11 cellular contexts compared by ENCODE assay signal in the genomic region with DNA sequence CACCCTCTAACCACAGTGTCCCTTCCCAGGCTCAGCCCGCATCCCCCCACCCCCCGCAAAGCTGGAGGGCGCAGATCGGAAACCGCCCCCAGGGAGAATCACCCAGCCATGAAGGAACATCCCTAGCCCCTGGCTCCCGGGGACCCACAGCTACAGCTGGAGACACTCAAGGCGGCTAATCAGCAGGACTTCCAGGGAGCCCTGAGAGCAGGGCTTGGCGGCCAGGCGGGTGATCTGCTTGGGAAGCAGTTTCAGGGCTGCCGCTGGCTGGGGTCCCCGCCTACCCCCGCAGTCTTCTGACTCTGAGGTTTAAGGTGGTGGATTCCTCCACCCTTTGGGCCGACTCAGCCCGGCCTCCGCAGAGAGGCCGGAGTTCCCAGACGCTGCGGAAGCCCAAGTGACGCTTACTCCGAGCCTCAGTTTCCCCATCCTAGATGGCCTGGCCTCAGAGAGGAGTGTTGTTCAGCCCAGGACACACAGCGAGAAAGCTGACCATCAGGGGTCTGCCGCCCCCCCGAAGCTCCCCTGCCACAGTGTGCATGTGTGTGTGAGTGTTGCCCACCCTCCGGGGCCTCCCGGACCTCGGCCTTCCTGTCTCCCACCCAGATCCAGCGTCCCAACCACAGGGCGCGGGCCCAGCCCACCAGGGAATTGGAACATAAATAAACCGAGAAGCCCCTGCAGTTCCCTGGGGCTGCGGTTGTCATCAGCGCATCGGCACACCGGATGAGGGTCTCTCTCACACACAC. TPM values are rescaled to one million over a fixed set of nuclear protein-coding genes. Genes with fewer than 3 reads are reported as not detected.
DNase-seq lines count a peak whose midpoint lies in the region; ATAC-seq and TF ChIP-seq lines count a peak whose summit lies in the region.
"Had no signal": no experiment of that assay in that cellular context is flagged by ENCODE, and none has a peak within 500 bp of the region (broad histone marks: within the 10 kb centered on the region; RNA-seq: fewer than 3 reads in every experiment).

No MANE protein-coding gene starts in this region.

- ATAC-seq in heart left ventricle (no peak), left ventricle myocardium superior (no peak), SK-N-SH treated with all-trans-retinoic acid at 6 μM for 48 hours (no peak), HG03442 (IDR thresholded peaks at IDR 0.05; ENCODE audit: unreplicated experiment) (no peak), HG03280 (IDR thresholded peaks at IDR 0.05; ENCODE audit: unreplicated experiment) (no peak)
- ATAC-seq in activated CD8-positive, alpha-beta T cell treated with anti-CD3 and anti-CD28 coated beads for 36 hours = no peak

- no peaks in the 10 kb centered on the region for H3K27me3 Mint-ChIP-seq in activated CD8-positive, alpha-beta T cell treated with anti-CD3 and anti-CD28 coated beads for 36 hours

- POLR2A ChIA-PET in activated CD8-positive, alpha-beta T cell treated with anti-CD3 and anti-CD28 coated beads for 36 hours (lab: Charles Lee) = interaction anchor here (1.2 to 3.5 kb wide), 5 partner anchors 17 to 139 kb away, joined by 3 to 34 read pairs (median 7); a partner anchor contains a TSS

- no peaks in the 10 kb centered on the region for H3K36me3 ChIP-seq in heart left ventricle
- no peaks in the 10 kb centered on the region for H3K36me3 ChIP-seq in iPS DF 6.9 (ENCODE audit: control insufficient read depth, insufficient read depth, low read length)
- no peaks in the 10 kb centered on the region for H3K36me3 ChIP-seq in stomach smooth muscle (ENCODE audit: control insufficient read depth in 2 of 2, insufficient read depth in 2 of 2, low read length in 2 of 2)

- no peak for DNase-seq in heart left ventricle
- no peak for DNase-seq in left ventricle myocardium superior
- DNase-seq in activated CD8-positive, alpha-beta T cell treated with anti-CD3 and anti-CD28 coated beads for 36 hours = no peak
- DNase-seq in iPS DF 6.9 (ENCODE audit: low read depth, low spot score) = no peak
- DNase-seq: Karpas-422, NCI-H446 treated with DMSO at 0.1 percent for 48 hours, posterior cingulate gyrus had no signal

- peaks cover 0 to 30% (median 4%) of the 10 kb centered on the region in 12 donors for H3K4me1 ChIP-seq in heart left ventricle
- H3K4me1 ChIP-seq in iPS DF 6.9 (ENCODE audit: control insufficient read depth, insufficient read depth, low read length) = peaks cover 5% of the 10 kb centered on the region
- peaks cover 37% of the 10 kb centered on the region for H3K4me1 ChIP-seq in stomach smooth muscle (ENCODE audit: control insufficient read depth, insufficient read depth, low read length)

- no peak for TF ChIP-seq POLR2A in heart left ventricle (IDR thresholded peaks at IDR 0.05)

- H3K27me3 ChIP-seq in heart left ventricle = peaks cover 0 to 28% (median 13%) of the 10 kb centered on the region in 9 donors
- no peaks in the 10 kb centered on the region for H3K27me3 ChIP-seq in iPS DF 6.9 (ENCODE audit: control insufficient read depth, insufficient read depth, low read length)
- H3K27me3 ChIP-seq in stomach smooth muscle (ENCODE audit: control insufficient read depth in 1 of 2, insufficient read depth in 2 of 2, low read length in 2 of 2) = no peaks in the 10 kb centered on the region

- peaks cover 7% of the 10 kb centered on the region for H3K4me1 Mint-ChIP-seq in activated CD8-positive, alpha-beta T cell treated with anti-CD3 and anti-CD28 coated beads for 36 hours (ENCODE audit: low read depth)

- no peak overlapping the region for H3K27ac Mint-ChIP-seq in activated CD8-positive, alpha-beta T cell treated with anti-CD3 and anti-CD28 coated beads for 36 hours

- CTCF ChIA-PET in activated CD8-positive, alpha-beta T cell treated with anti-CD3 and anti-CD28 coated beads for 36 hours (lab: Charles Lee) = interaction anchor here (0.7 to 3.5 kb wide), 2 partner anchors 26 to 123 kb away, joined by 3 to 36 read pairs; a partner anchor contains a TSS

- intact Hi-C loops in heart left ventricle (cut with DNase I) (loop anchor here in 9 of 10 donors (5.0 kb wide), 2 partner anchors 48 to 63 kb away; no protein-coding TSS in a partner anchor), left ventricle myocardium superior (cut with micrococcal nuclease) (no loop called here)
- intact Hi-C loops in activated CD8-positive, alpha-beta T cell treated with anti-CD3 and anti-CD28 coated beads for 36 hours (cut with micrococcal nuclease) = no loop called here

- H3K36me3 Mint-ChIP-seq in activated CD8-positive, alpha-beta T cell treated with anti-CD3 and anti-CD28 coated beads for 36 hours (ENCODE audit: low read depth) = no peaks in the 10 kb centered on the region

- peak overlapping the region; percentile 36 to 91 for H3K9ac ChIP-seq in stomach smooth muscle (ENCODE audit: low read length in 2 of 2)

- 55 to 67% (median 59%) methylated on average over 23 to 34 of the region's 34 CpGs for WGBS in heart left ventricle, 4 donors
- no CpG with 5 or more reads among the region's 34 CpGs for WGBS in iPS DF 6.9 (ENCODE audit: insufficient coverage, insufficient read length)

- H3K4me3 ChIP-seq in heart left ventricle (peak overlapping the region in 5 of 12 donors; percentile 17 to 61 (median 50)), iPS DF 6.9 (ENCODE audit: low read length) (peak overlapping the region; percentile 61; the same call in 1 of the 2 replicates), stomach smooth muscle (ENCODE audit: low read length in 2 of 2) (peak overlapping the region in 1 of 2 donors; percentile 74)

- TF ChIP-seq CTCF in heart left ventricle (IDR thresholded peaks at IDR 0.05) = no peak
- TF ChIP-seq CTCF in activated CD8-positive, alpha-beta T cell treated with anti-CD3 and anti-CD28 coated beads for 36 hours (IDR thresholded peaks at IDR 0.05) = no peak

- peak overlapping the region; percentile 89 for H3K4me3 Mint-ChIP-seq in activated CD8-positive, alpha-beta T cell treated with anti-CD3 and anti-CD28 coated beads for 36 hours

- H3K9me3 ChIP-seq in heart left ventricle = no peaks in the 10 kb centered on the region
- H3K9me3 ChIP-seq in iPS DF 6.9 (ENCODE audit: control insufficient read depth, insufficient read depth, low read length) = no peaks in the 10 kb centered on the region
- no peaks in the 10 kb centered on the region for H3K9me3 ChIP-seq in stomach smooth muscle (ENCODE audit: control insufficient read depth in 2 of 2, low read length in 2 of 2)

- no peaks in the 10 kb centered on the region for H3K9me3 Mint-ChIP-seq in activated CD8-positive, alpha-beta T cell treated with anti-CD3 and anti-CD28 coated beads for 36 hours

- H3K27ac ChIP-seq in heart left ventricle (peak overlapping the region in 7 of 12 donors; percentile 73 to 88 (median 80)), iPS DF 6.9 (ENCODE audit: low read length) (no peak overlapping the region), stomach smooth muscle (ENCODE audit: low read length) (peak overlapping the region; percentile 95)

TF ChIP-seq in SK-N-SH treated with all-trans-retinoic acid at 6 μM for 48 hours, 23 proteins besides CTCF, POLR2A, EP300 and RAD21 (continues in another document):
- TF ChIP-seq SNAI2 (CRISPR knock-in tag; IDR thresholded peaks at IDR 0.05) (no peak), ESRRG (CRISPR knock-in tag; IDR thresholded peaks at IDR 0.05) (no peak), ZNF8 (CRISPR knock-in tag; IDR thresholded peaks at IDR 0.05) (no peak), ISL1 (CRISPR knock-in tag; IDR thresholded peaks at IDR 0.05) (no peak)
- TF ChIP-seq, protein P1, sequence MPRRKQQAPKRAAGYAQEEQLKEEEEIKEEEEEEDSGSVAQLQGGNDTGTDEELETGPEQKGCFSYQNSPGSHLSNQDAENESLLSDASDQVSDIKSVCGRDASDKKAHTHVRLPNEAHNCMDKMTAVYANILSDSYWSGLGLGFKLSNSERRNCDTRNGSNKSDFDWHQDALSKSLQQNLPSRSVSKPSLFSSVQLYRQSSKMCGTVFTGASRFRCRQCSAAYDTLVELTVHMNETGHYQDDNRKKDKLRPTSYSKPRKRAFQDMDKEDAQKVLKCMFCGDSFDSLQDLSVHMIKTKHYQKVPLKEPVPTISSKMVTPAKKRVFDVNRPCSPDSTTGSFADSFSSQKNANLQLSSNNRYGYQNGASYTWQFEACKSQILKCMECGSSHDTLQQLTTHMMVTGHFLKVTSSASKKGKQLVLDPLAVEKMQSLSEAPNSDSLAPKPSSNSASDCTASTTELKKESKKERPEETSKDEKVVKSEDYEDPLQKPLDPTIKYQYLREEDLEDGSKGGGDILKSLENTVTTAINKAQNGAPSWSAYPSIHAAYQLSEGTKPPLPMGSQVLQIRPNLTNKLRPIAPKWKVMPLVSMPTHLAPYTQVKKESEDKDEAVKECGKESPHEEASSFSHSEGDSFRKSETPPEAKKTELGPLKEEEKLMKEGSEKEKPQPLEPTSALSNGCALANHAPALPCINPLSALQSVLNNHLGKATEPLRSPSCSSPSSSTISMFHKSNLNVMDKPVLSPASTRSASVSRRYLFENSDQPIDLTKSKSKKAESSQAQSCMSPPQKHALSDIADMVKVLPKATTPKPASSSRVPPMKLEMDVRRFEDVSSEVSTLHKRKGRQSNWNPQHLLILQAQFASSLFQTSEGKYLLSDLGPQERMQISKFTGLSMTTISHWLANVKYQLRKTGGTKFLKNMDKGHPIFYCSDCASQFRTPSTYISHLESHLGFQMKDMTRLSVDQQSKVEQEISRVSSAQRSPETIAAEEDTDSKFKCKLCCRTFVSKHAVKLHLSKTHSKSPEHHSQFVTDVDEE (CRISPR knock-in tag; IDR thresholded peaks at IDR 0.05) = no peak

RNA-seq across cellular contexts. Expression of a gene that starts 9.8 kb away (rescaled TPM):
- total RNA-seq in heart left ventricle = not detected
- not detected for polyA plus RNA-seq in heart left ventricle
- total RNA-seq in left ventricle myocardium superior = not detected
- not detected for total RNA-seq in activated CD8-positive, alpha-beta T cell treated with anti-CD3 and anti-CD28 coated beads for 36 hours

RNA-seq across cellular contexts. Expression of a gene that starts 21.5 kb away (rescaled TPM):
- not detected for total RNA-seq in heart left ventricle
- polyA plus RNA-seq in heart left ventricle = under 1 TPM in 1 of 2 donors, not detected in 1; 0.07 TPM
- not detected for total RNA-seq in left ventricle myocardium superior
- total RNA-seq in activated CD8-positive, alpha-beta T cell treated with anti-CD3 and anti-CD28 coated beads for 36 hours = not detected

RNA-seq across cellular contexts. Expression of a gene that starts 24.9 kb away (rescaled TPM):
- total RNA-seq in heart left ventricle (10 to 100 TPM in 7 of 9 donors, 1 to 10 TPM in 2; 8.0 to 54.2 (median 17.2) TPM), left ventricle myocardium superior (26.3 TPM)
- 10 to 100 TPM; 18.2 to 34.5 TPM for polyA plus RNA-seq in heart left ventricle
- under 1 TPM in 1 of 2 experiments, not detected in 1; 0.72 TPM for total RNA-seq in activated CD8-positive, alpha-beta T cell treated with anti-CD3 and anti-CD28 coated beads for 36 hours

RNA-seq across cellular contexts. Expression of a gene that starts 38.8 kb away (rescaled TPM):
- total RNA-seq in heart left ventricle = 10 to 100 TPM; 12.0 to 19.9 (median 15.3) TPM
- polyA plus RNA-seq in heart left ventricle = 10 to 100 TPM; 17.3 to 20.7 TPM
- total RNA-seq in left ventricle myocardium superior = 14.3 TPM
- 10 to 100 TPM; 69.6 to 74.5 TPM for total RNA-seq in activated CD8-positive, alpha-beta T cell treated with anti-CD3 and anti-CD28 coated beads for 36 hours

RNA-seq across cellular contexts. Expression of a gene that starts 40.6 kb away (rescaled TPM):
- total RNA-seq in heart left ventricle (not detected), left ventricle myocardium superior (not detected)
- not detected for polyA plus RNA-seq in heart left ventricle
- total RNA-seq in activated CD8-positive, alpha-beta T cell treated with anti-CD3 and anti-CD28 coated beads for 36 hours = not detected

Comparison
In these comparisons a context has a peak if more than half of its experiments do, and no peak if none do; other contexts are left out.
1. intact Hi-C loops: an anchor here in heart left ventricle (5.0 kb wide); none called in left ventricle myocardium superior and activated CD8-positive, alpha-beta T cell treated with anti-CD3 and anti-CD28 coated beads for 36 hours.
2. RNA of a gene that starts 24.9 kb away (total RNA-seq): 26.3 TPM in left ventricle myocardium superior (single experiment) and 8.0 to 54.2 TPM in heart left ventricle; 0.72 TPM in activated CD8-positive, alpha-beta T cell treated with anti-CD3 and anti-CD28 coated beads for 36 hours; every median in the first group is over 4 times any median in the second.